8 cellular contexts compared by ENCODE assay signal in the genomic region with DNA sequence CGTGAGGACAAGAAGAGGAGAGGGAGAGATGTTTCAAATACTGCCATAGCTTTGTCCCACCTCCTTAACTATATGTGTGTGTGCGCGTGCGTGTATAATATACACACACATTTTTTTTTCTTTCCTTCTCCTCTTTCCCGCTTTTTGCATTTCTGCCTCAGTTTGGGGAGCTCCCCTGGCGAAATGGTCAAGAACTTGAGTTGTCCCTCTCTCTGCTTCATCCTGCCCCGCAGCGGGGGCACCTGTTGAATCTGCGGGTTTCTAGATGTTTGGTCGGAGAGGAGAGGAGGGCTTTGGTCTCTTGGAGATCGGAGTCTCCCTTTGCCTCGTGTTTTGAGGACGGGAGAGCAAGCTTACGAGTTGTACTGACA. TPM values are rescaled to one million over a fixed set of nuclear protein-coding genes. Genes with fewer than 3 reads are reported as not detected.
DNase-seq lines count a peak whose midpoint lies in the region; ATAC-seq lines count a peak whose summit lies in the region.

No MANE protein-coding gene starts in this region.

- intact Hi-C loops in Right ventricle myocardium superior (cut with DNase I) = no loop called here

- peak overlapping the region; percentile 81 for H3K4me3 ChIP-seq in trophoblast cell (ENCODE audit: low read depth, low read length)

- H2BK12ac ChIP-seq in trophoblast cell (ENCODE audit: low read length) = no peak overlapping the region

- peaks cover 4% of the 10 kb centered on the region for H3K79me2 ChIP-seq in trophoblast cell (ENCODE audit: control insufficient read depth, insufficient read depth, low read length, poor library complexity)

- H2AK5ac ChIP-seq in trophoblast cell (ENCODE audit: low read length) = no peak overlapping the region

- H2BK120ac ChIP-seq in trophoblast cell (ENCODE audit: insufficient read depth, low read length, poor library complexity) = peak overlapping the region; percentile 71

- DNase-seq in stimulated activated CD4-positive, alpha-beta T cell treated with anti-CD3 and anti-CD28 coated beads, Interleukin-1b, Interleukin-23, amount 100 ng/mL, for 48 hours = peak; percentile 4
- no peak for DNase-seq in stimulated activated CD4-positive, alpha-beta T cell treated with anti-CD3 and anti-CD28 coated beads, Interleukin-4, amount 100 ng/mL, for 24 hours
- DNase-seq in NCI-H146 (lab: John Stamatoyannopoulos, UW) (peak; percentile 81), Right ventricle myocardium superior (no peak), trophoblast cell (peak in 1 of 2 donors; percentile 36)
- DNase-seq in activated T-cell treated with anti-CD3 and anti-CD28 coated beads, Interleukin-2, amount 50 U/mL, for 24 hours = no peak
- DNase-seq in activated effector memory CD4-positive, alpha-beta T cell treated with anti-CD3 and anti-CD28 coated beads, Interleukin-2, amount 50 U/mL, for 16 hours = no peak

- H3K4me3 Mint-ChIP-seq in activated T-cell treated with anti-CD3 and anti-CD28 coated beads, Interleukin-2, amount 50 U/mL, for 24 hours = peak overlapping the region; percentile 80

- H3K27me3 Mint-ChIP-seq in activated T-cell treated with anti-CD3 and anti-CD28 coated beads, Interleukin-2, amount 50 U/mL, for 24 hours = peaks cover 28% of the 10 kb centered on the region

- H3K27ac Mint-ChIP-seq in activated T-cell treated with anti-CD3 and anti-CD28 coated beads, Interleukin-2, amount 50 U/mL, for 24 hours = peak overlapping the region; percentile 22

- H3K18ac ChIP-seq in trophoblast cell (ENCODE audit: low read length) = peak overlapping the region; percentile 74

- peaks cover 0 to 3% of the 10 kb centered on the region in 2 experiments for H3K36me3 ChIP-seq in trophoblast cell (ENCODE audit: control insufficient read depth in 1 of 2, insufficient read depth in 2 of 2, low read length in 2 of 2)

- peaks cover 14% of the 10 kb centered on the region for H3K4me1 Mint-ChIP-seq in activated T-cell treated with anti-CD3 and anti-CD28 coated beads, Interleukin-2, amount 50 U/mL, for 24 hours (ENCODE audit: low read depth)

- peaks cover 0 to 4% of the 10 kb centered on the region in 2 experiments for H3K4me1 ChIP-seq in trophoblast cell (ENCODE audit: control insufficient read depth in 1 of 2, insufficient read depth in 2 of 2, low read length in 2 of 2)

- H2AFZ ChIP-seq in trophoblast cell (ENCODE audit: insufficient read depth, low read length, poor library complexity) = peak overlapping the region; percentile 91

- H3K27me3 ChIP-seq in trophoblast cell (ENCODE audit: insufficient read depth, low read length) = peaks cover 12% of the 10 kb centered on the region

- H3K9me3 ChIP-seq in trophoblast cell (ENCODE audit: insufficient read depth, low read depth, low read length) = peaks cover 6% of the 10 kb centered on the region

- H3K4me2 ChIP-seq in trophoblast cell (ENCODE audit: low read length) = peak overlapping the region; percentile 92

- H4K91ac ChIP-seq in trophoblast cell (ENCODE audit: low read depth, low read length) = peak overlapping the region; percentile 88

- peak overlapping the region; percentile 93 for H4K8ac ChIP-seq in trophoblast cell (ENCODE audit: low read depth, low read length)

- whole genome bisulfite sequencing in trophoblast cell (ENCODE audit: extremely low coverage, insufficient coverage, insufficient read length) = no CpG with 5 or more reads among the region's 14 CpGs

- no peak overlapping the region for H3K23ac ChIP-seq in trophoblast cell (ENCODE audit: low read length)

- H2BK5ac ChIP-seq in trophoblast cell (ENCODE audit: low read depth, low read length, poor library complexity) = peak overlapping the region; percentile 27

- peak overlapping the region; percentile 14 for H3K27ac ChIP-seq in trophoblast cell (ENCODE audit: low read depth, low read length)

- ATAC-seq in HG02678 (IDR thresholded peaks at IDR 0.05; ENCODE audit: unreplicated experiment) (peak; percentile 7), Right ventricle myocardium superior (ENCODE audit: poor library complexity) (peak; percentile 7)

- H3K14ac ChIP-seq in trophoblast cell (ENCODE audit: low read length) = peak overlapping the region; percentile 93

- peak overlapping the region; percentile 95 for H4K12ac ChIP-seq in trophoblast cell (ENCODE audit: low read depth, low read length)

- H3K36me3 Mint-ChIP-seq in activated T-cell treated with anti-CD3 and anti-CD28 coated beads, Interleukin-2, amount 50 U/mL, for 24 hours (ENCODE audit: low read depth) = peaks cover 31% of the 10 kb centered on the region

- no peak overlapping the region for H3K9ac ChIP-seq in trophoblast cell (ENCODE audit: low read length)

- peaks cover 27% of the 10 kb centered on the region for H3K9me3 Mint-ChIP-seq in activated T-cell treated with anti-CD3 and anti-CD28 coated beads, Interleukin-2, amount 50 U/mL, for 24 hours

- H3K79me1 ChIP-seq in trophoblast cell (ENCODE audit: low read length) = peaks cover 5% of the 10 kb centered on the region

- H3K4ac ChIP-seq in trophoblast cell (ENCODE audit: low read depth, low read length) = no peak overlapping the region

RNA-seq across cellular contexts. Expression of gene SCCPDH, which starts 0.5 kb away (rescaled TPM):
- 27.6 TPM for total RNA-seq in Right ventricle myocardium superior
- 10.1 and 10.5 TPM in 2 replicates for polyA plus RNA-seq in trophoblast cell (2013)

Comparison
In these comparisons a context has a peak if more than half of its experiments do, and no peak if none do; other contexts are left out.
1. DNase-seq: peak in stimulated activated CD4-positive, alpha-beta T cell treated with anti-CD3 and anti-CD28 coated beads, Interleukin-1b, Interleukin-23, amount 100 ng/mL, for 48 hours (single experiment) and NCI-H146 (single experiment); none in stimulated activated CD4-positive, alpha-beta T cell treated with anti-CD3 and anti-CD28 coated beads, Interleukin-4, amount 100 ng/mL, for 24 hours (single experiment), activated T-cell treated with anti-CD3 and anti-CD28 coated beads, Interleukin-2, amount 50 U/mL, for 24 hours (single experiment), Right ventricle myocardium superior (single experiment) and activated effector memory CD4-positive, alpha-beta T cell treated with anti-CD3 and anti-CD28 coated beads, Interleukin-2, amount 50 U/mL, for 16 hours (single experiment).